23 cellular contexts compared by ENCODE assay signal in genomic region chr1:76037314-76037713, GRCh38. TPM values are rescaled to one million over a fixed set of nuclear protein-coding genes. Genes with fewer than 3 reads are reported as not detected.
DNase-seq lines count a peak whose midpoint lies in the region; ATAC-seq and TF ChIP-seq lines count a peak whose summit lies in the region.
"Had no signal": no experiment of that assay in that cellular context is flagged by ENCODE, and none has a peak within 500 bp of the region (broad histone marks: within the 10 kb centered on the region; RNA-seq: fewer than 3 reads in every experiment).

No MANE protein-coding gene starts in this region.

- no peak overlapping the region for H3K9ac ChIP-seq in trophoblast cell (ENCODE audit: low read length)
- H3K9ac ChIP-seq: SK-N-SH had no signal

- no peak overlapping the region for H4K12ac ChIP-seq in trophoblast cell (ENCODE audit: low read depth, low read length)

- peak overlapping the region; percentile 43 for H4K91ac ChIP-seq in trophoblast cell (ENCODE audit: low read depth, low read length)

- peaks cover 13% of the 10 kb centered on the region for H3K27me3 Mint-ChIP-seq in activated CD8-positive, alpha-beta T cell treated with anti-CD3 and anti-CD28 coated beads, Interleukin-2, amount 10 ng/mL, durations not matched to agents 7 days and 5 days (ENCODE audit: low read depth)

- POLR2A ChIA-PET in HEK293 (lab: Yijun Ruan, JAX) = interaction anchor here (0.6 kb wide), 1 partner anchor 25 kb away, joined by 3 read pairs; no protein-coding TSS in a partner anchor
- POLR2A ChIA-PET in activated CD8-positive, alpha-beta T cell treated with anti-CD3 and anti-CD28 coated beads, Interleukin-2, amount 10 ng/mL, durations not matched to agents 7 days and 5 days (lab: Charles Lee) = no interaction called here

- H3K9me3 Mint-ChIP-seq in activated CD8-positive, alpha-beta T cell treated with anti-CD3 and anti-CD28 coated beads, Interleukin-2, amount 10 ng/mL, durations not matched to agents 7 days and 5 days (ENCODE audit: insufficient read depth) = no peaks in the 10 kb centered on the region
- H3K9me3 Mint-ChIP-seq: CD4-positive, alpha-beta memory T cell had no signal

- H3K36me3 Mint-ChIP-seq in activated CD8-positive, alpha-beta T cell treated with anti-CD3 and anti-CD28 coated beads, Interleukin-2, amount 10 ng/mL, durations not matched to agents 7 days and 5 days (ENCODE audit: low read depth) = no peaks in the 10 kb centered on the region
- H3K36me3 Mint-ChIP-seq: CD4-positive, alpha-beta memory T cell had no signal

- no peaks in the 10 kb centered on the region for H3K27me3 ChIP-seq in trophoblast cell (ENCODE audit: insufficient read depth, low read length)

- H3K4me3 ChIP-seq in HEK293 (ENCODE audit: low read depth, low read length) = no peak overlapping the region
- no peak overlapping the region for H3K4me3 ChIP-seq in trophoblast cell (ENCODE audit: low read depth, low read length)

- no peak overlapping the region for H3K27ac Mint-ChIP-seq in activated CD8-positive, alpha-beta T cell treated with anti-CD3 and anti-CD28 coated beads, Interleukin-2, amount 10 ng/mL, durations not matched to agents 7 days and 5 days
- H3K27ac Mint-ChIP-seq: CD4-positive, alpha-beta memory T cell had no signal

- H3K4me2 ChIP-seq in trophoblast cell (ENCODE audit: low read length) = no peak overlapping the region

- no peak overlapping the region for H2AFZ ChIP-seq in trophoblast cell (ENCODE audit: insufficient read depth, low read length, poor library complexity)

- H3K4me3 Mint-ChIP-seq in activated CD8-positive, alpha-beta T cell treated with anti-CD3 and anti-CD28 coated beads, Interleukin-2, amount 10 ng/mL, durations not matched to agents 7 days and 5 days = no peak overlapping the region
- H3K4me3 Mint-ChIP-seq: CD4-positive, alpha-beta memory T cell had no signal

- peaks cover 8% of the 10 kb centered on the region for H3K79me1 ChIP-seq in trophoblast cell (ENCODE audit: low read length)

- ATAC-seq in left colon (peak; percentile 91), left cardiac atrium (no peak), GM21619 (IDR thresholded peaks at IDR 0.05; ENCODE audit: unreplicated experiment) (no peak)
- ATAC-seq in activated CD8-positive, alpha-beta T cell treated with anti-CD3 and anti-CD28 coated beads, Interleukin-2, amount 10 ng/mL, durations not matched to agents 7 days and 5 days = no peak
- ATAC-seq: PC-3 had no signal

- H3K4me1 ChIP-seq in HEK293 (ENCODE audit: control insufficient read depth, insufficient read depth, low read length) (peaks cover 12% of the 10 kb centered on the region), trophoblast cell (ENCODE audit: control insufficient read depth in 1 of 2, insufficient read depth in 2 of 2, low read length in 2 of 2) (peaks cover 3 to 7% of the 10 kb centered on the region in 2 experiments)

- H3K14ac ChIP-seq in trophoblast cell (ENCODE audit: low read length) = no peak overlapping the region

- H2BK12ac ChIP-seq in trophoblast cell (ENCODE audit: low read length) = no peak overlapping the region

- no peaks in the 10 kb centered on the region for H3K79me2 ChIP-seq in trophoblast cell (ENCODE audit: control insufficient read depth, insufficient read depth, low read length, poor library complexity)

- no peak overlapping the region for H3K18ac ChIP-seq in trophoblast cell (ENCODE audit: low read length)

- no peaks in the 10 kb centered on the region for H3K36me3 ChIP-seq in HEK293 (ENCODE audit: control insufficient read depth in 2 of 2, insufficient read depth in 1 of 2, low read length in 2 of 2)
- no peaks in the 10 kb centered on the region for H3K36me3 ChIP-seq in trophoblast cell (ENCODE audit: control insufficient read depth in 1 of 2, insufficient read depth in 2 of 2, low read length in 2 of 2)

- no peak overlapping the region for H3K23ac ChIP-seq in trophoblast cell (ENCODE audit: low read length)

- DNase-seq in left colon (no peak), trophoblast cell (no peak), ureter (ENCODE audit: low spot score) (no peak), left cardiac atrium (no peak)
- no peak for DNase-seq in activated CD8-positive, alpha-beta T cell treated with anti-CD3 and anti-CD28 coated beads, Interleukin-2, amount 10 ng/mL, durations not matched to agents 7 days and 5 days
- DNase-seq: C1 segment of cervical spinal cord; CD4-positive, alpha-beta memory T cell; DMS 273 treated with DMSO at 0.1 percent for 48 hours; DND-41; H7; KBM-7; MV-4-11; NCI-H1105; NCI-H146; NCI-H1930; NCI-H2107; NCI-H524; NCI-H774; PC-3; SK-N-SH had no signal

- H3K27ac ChIP-seq in HEK293 (ENCODE audit: extremely low read depth, low read depth, low read length) (no peak overlapping the region), trophoblast cell (ENCODE audit: low read depth, low read length) (no peak overlapping the region)

- no peak overlapping the region for H3K4ac ChIP-seq in trophoblast cell (ENCODE audit: low read depth, low read length)

- no peak overlapping the region for H4K8ac ChIP-seq in trophoblast cell (ENCODE audit: low read depth, low read length)

- H3K4me1 Mint-ChIP-seq in activated CD8-positive, alpha-beta T cell treated with anti-CD3 and anti-CD28 coated beads, Interleukin-2, amount 10 ng/mL, durations not matched to agents 7 days and 5 days (ENCODE audit: low read depth) = no peaks in the 10 kb centered on the region
- H3K4me1 Mint-ChIP-seq: CD4-positive, alpha-beta memory T cell had no signal

- intact Hi-C loops in left colon (cut with DNase I, micrococcal nuclease) (loop anchor here in 1 of 2 donors (10.0 kb wide), 1 partner anchor 107 kb away; no protein-coding TSS in a partner anchor), left cardiac atrium (cut with DNase I) (loop anchor here in 1 of 2 donors (10.0 kb wide), 1 partner anchor 117 kb away; no protein-coding TSS in a partner anchor)

- H3K9me3 ChIP-seq in HEK293 (ENCODE audit: control insufficient read depth, insufficient read depth, low read depth, low read length) (no peaks in the 10 kb centered on the region), trophoblast cell (ENCODE audit: insufficient read depth, low read depth, low read length) (no peaks in the 10 kb centered on the region)
- H3K9me3 ChIP-seq: SK-N-SH had no signal

- CTCF ChIA-PET in HEK293 (lab: Yijun Ruan, JAX) = no interaction called here
- CTCF ChIA-PET in activated CD8-positive, alpha-beta T cell treated with anti-CD3 and anti-CD28 coated beads, Interleukin-2, amount 10 ng/mL, durations not matched to agents 7 days and 5 days (lab: Charles Lee) = interaction anchor here (1.5 kb wide), 1 partner anchor 117 kb away, joined by 4 read pairs; no protein-coding TSS in a partner anchor

- peak overlapping the region; percentile 31 for H2BK120ac ChIP-seq in trophoblast cell (ENCODE audit: insufficient read depth, low read length, poor library complexity)

- H2BK5ac ChIP-seq in trophoblast cell (ENCODE audit: low read depth, low read length, poor library complexity) = peak overlapping the region; percentile 76

- no CpG with 5 or more reads among the region's 3 CpGs for WGBS in trophoblast cell (ENCODE audit: extremely low coverage, insufficient coverage, insufficient read length)

- H2AK5ac ChIP-seq in trophoblast cell (ENCODE audit: low read length) = no peak overlapping the region

- no peak for TF ChIP-seq CTCF in HEK293 (tag by site-specific recombination; IDR thresholded peaks at IDR 0.05)

TF ChIP-seq in HEK293, 187 proteins besides CTCF, POLR2A, EP300 and RAD21 (continues in another document):
- TF ChIP-seq ZNF211 (tag by site-specific recombination; IDR thresholded peaks at IDR 0.05; ENCODE audit: low read depth) (no peak), BCL6B (tag by site-specific recombination; IDR thresholded peaks at IDR 0.05) (no peak), ZNF521 (tag by site-specific recombination; IDR thresholded peaks at IDR 0.05) (no peak), ZNF292 (tag by site-specific recombination; IDR thresholded peaks at IDR 0.05; ENCODE audit: borderline replicate concordance, low read depth) (no peak), SCRT1 (tag by site-specific recombination; IDR thresholded peaks at IDR 0.05; ENCODE audit: borderline replicate concordance) (peak; percentile 87), ZNF513 (tag by site-specific recombination; IDR thresholded peaks at IDR 0.05) (no peak)

RNA-seq across cellular contexts. Expression of gene ST6GALNAC3, which starts 37.2 kb away (rescaled TPM):
- total RNA-seq in left colon (10 to 100 TPM; 10.5 to 13.3 TPM), ureter (11.7 TPM), left cardiac atrium (10 to 100 TPM in 1 of 2 donors, 1 to 10 TPM in 1; 4.6 to 13.3 TPM)
- 17.8 and 18.7 TPM in 2 replicates for polyA plus RNA-seq in trophoblast cell (2013)
- under 1 TPM in 1 of 2 experiments, not detected in 1; 0.50 TPM for total RNA-seq in activated CD8-positive, alpha-beta T cell treated with anti-CD3 and anti-CD28 coated beads, Interleukin-2, amount 10 ng/mL, durations not matched to agents 7 days and 5 days
- total RNA-seq: LHCN-M2, PC-3 had no signal
